Comparison of ENCODE assay signal across 1 cellular context in the genomic region with DNA sequence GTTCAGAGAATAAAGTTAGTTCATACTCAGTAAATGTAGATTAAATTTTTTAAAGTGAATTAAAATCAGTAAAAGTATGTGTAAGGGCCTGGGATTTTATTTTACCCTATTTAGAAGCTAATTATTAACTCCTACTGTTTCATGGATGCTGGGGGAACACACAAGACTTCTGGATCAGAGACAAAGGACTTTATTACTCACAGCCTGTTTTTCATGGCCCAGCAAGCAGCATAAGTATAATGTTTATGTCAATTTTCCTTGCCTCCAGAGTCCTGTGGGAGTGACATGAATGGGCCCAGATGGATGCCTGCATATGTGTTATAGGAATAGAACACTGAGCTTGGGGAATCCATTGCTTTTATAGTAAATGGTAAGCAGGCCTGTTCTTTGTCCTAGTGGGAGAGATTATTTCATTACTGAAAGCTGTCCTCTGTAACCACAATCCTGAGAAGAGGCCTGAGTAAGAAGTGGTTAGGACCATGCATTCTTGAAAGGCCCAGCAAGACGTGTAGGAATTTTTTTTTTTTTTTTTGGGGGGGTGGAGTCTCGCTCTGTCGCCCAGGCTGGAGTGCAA.
TF ChIP-seq lines count a peak whose summit lies in the region.

No MANE protein-coding gene starts in this region.

TF ChIP-seq in HepG2, 621 proteins besides CTCF, POLR2A, EP300 and RAD21 (continued from another document):
- TF ChIP-seq, protein P1, sequence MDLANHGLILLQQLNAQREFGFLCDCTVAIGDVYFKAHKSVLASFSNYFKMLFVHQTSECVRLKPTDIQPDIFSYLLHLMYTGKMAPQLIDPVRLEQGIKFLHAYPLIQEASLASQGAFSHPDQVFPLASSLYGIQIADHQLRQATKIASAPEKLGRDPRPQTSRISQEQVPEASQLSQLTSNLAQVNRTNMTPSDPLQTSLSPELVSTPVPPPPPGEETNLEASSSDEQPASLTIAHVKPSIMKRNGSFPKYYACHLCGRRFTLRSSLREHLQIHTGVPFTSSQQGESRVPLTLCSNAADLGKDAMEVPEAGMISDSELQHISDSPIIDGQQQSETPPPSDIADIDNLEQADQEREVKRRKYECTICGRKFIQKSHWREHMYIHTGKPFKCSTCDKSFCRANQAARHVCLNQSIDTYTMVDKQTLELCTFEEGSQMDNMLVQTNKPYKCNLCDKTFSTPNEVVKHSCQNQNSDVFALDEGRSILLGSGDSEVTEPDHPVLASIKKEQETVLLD (CRISPR knock-in tag; IDR thresholded peaks at IDR 0.05; ENCODE audit: low read depth), result no peak
- TF ChIP-seq MEF2D (CRISPR knock-in tag; IDR thresholded peaks at IDR 0.05) (no peak), PHF5A (CRISPR knock-in tag; IDR thresholded peaks at IDR 0.05; ENCODE audit: low read depth, unreplicated experiment) (no peak), NFYC (CRISPR knock-in tag; IDR thresholded peaks at IDR 0.05) (no peak), MED1 (CRISPR knock-in tag; IDR thresholded peaks at IDR 0.05) (no peak)
- TF ChIP-seq, protein P2, sequence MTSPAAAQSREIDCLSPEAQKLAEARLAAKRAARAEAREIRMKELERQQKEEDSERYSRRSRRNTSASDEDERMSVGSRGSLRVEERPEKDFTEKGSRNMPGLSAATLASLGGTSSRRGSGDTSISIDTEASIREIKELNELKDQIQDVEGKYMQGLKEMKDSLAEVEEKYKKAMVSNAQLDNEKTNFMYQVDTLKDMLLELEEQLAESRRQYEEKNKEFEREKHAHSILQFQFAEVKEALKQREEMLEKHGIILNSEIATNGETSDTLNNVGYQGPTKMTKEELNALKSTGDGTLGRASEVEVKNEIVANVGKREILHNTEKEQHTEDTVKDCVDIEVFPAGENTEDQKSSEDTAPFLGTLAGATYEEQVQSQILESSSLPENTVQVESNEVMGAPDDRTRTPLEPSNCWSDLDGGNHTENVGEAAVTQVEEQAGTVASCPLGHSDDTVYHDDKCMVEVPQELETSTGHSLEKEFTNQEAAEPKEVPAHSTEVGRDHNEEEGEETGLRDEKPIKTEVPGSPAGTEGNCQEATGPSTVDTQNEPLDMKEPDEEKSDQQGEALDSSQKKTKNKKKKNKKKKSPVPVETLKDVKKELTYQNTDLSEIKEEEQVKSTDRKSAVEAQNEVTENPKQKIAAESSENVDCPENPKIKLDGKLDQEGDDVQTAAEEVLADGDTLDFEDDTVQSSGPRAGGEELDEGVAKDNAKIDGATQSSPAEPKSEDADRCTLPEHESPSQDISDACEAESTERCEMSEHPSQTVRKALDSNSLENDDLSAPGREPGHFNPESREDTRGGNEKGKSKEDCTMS (CRISPR knock-in tag; conservative IDR thresholded peaks at IDR 0.05), result no peak
- TF ChIP-seq, protein P3, sequence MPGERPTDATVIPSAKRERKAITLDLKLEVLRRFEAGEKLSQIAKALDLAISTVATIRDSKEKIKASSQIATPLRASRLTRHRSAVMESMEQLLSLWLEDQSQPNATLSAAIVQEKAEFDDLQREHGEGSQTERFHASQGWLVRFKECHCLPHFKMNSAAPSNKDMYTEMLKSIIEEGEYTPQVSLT (CRISPR knock-in tag; IDR thresholded peaks at IDR 0.05; ENCODE audit: borderline replicate concordance, low read depth), result no peak
